In the genomic region with DNA sequence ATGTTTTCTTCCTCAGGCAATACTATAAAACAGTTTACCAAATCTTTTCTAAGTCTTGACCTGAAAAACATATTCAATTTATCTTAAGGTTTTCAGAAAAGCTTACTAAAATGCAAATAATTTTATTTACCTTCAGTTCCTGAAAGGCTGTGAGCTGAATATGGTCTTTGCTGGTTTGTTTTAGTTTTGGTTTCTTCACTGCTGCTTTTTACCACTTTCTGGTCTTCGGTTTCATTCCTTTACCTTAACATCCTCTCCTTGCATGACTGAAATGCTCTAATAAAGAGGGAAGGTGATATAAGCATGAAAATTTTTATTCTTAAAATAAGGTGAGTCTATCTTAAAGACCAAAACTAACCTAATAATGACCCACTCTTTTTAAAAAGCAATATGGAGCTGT, we compare ENCODE assay signal across 1 cellular context.
TF ChIP-seq lines count a peak whose summit lies in the region.

No MANE protein-coding gene starts in this region.

TF ChIP-seq in A549, 52 proteins besides CTCF, POLR2A, EP300 and RAD21 (continued from another document):
- no peak for TF ChIP-seq REST (IDR thresholded peaks at IDR 0.05)
TF ChIP-seq in A549: peak in this region for 0.
